ENCODE assay signal across 9 cellular contexts in the genomic region with DNA sequence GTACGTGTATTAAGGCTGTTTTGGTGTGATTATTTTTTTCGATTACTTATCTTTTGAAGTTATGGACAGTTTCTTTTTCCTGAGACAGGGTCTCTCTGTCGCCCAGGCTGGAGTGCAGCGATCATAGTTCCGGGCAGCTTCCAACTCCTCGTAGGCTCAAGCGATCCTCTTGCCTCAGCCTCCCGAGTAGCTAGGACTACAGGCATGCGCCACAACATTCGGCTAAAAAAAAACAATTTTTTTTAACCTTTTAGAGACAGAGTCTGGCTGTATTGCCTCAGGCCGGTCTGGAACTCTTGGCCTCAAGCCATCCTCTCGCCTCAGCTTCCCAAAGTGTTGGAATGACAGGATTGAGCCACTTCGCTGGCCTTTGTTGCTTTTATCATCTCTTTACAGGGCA. TPM values are rescaled to one million over a fixed set of nuclear protein-coding genes. Genes with fewer than 3 reads are reported as not detected.
DNase-seq lines count a peak whose midpoint lies in the region; ATAC-seq, FAIRE-seq and TF ChIP-seq lines count a peak whose summit lies in the region.
"Had no signal": no experiment of that assay in that cellular context is flagged by ENCODE, and none has a peak within 500 bp of the region (broad histone marks: within the 10 kb centered on the region; RNA-seq: fewer than 3 reads in every experiment).

No MANE protein-coding gene starts in this region.

- peaks cover 7% of the 10 kb centered on the region for H3K36me3 Mint-ChIP-seq in type B pancreatic cell

- TF ChIP-seq CTCF in Loucy (conservative IDR thresholded peaks at IDR 0.05; ENCODE audit: low read length), result no peak
- no peak for TF ChIP-seq CTCF in astrocyte of the spinal cord (IDR thresholded peaks at IDR 0.05; ENCODE audit: low read depth, low read length)
- TF ChIP-seq CTCF in HepG2 (CRISPR knock-in tag; IDR thresholded peaks at IDR 0.05), result no peak
- TF ChIP-seq CTCF in type B pancreatic cell (conservative IDR thresholded peaks at IDR 0.05), result no peak

- no peak for TF ChIP-seq POLR2A in HepG2 (IDR thresholded peaks at IDR 0.05; ENCODE audit: insufficient read depth in 1 of 2, low read depth in 2 of 2, low read length in 2 of 2)

- POLR2A ChIA-PET in HepG2 (lab: Yijun Ruan, JAX), result interaction anchor here (0.7 to 1.9 kb wide), 7 partner anchors 18 to 180 kb away, joined by 3 to 11 read pairs (median 6); a partner anchor contains a TSS

- intact Hi-C loops in HepG2 (cut with micrococcal nuclease; ENCODE audit: unreplicated experiment), result loop anchor here (5.0 kb wide), 2 partner anchors 111 to 221 kb away; no protein-coding TSS in a partner anchor

- H3K27ac ChIP-seq in HepG2 (ENCODE audit: extremely low read length, insufficient read depth, low read length), result peak overlapping the region; percentile 83

- H3K27me3 ChIP-seq in Loucy (ENCODE audit: insufficient read depth, low read length, poor library complexity, severe bottlenecking) (no peaks in the 10 kb centered on the region), HepG2 (ENCODE audit: control insufficient read depth in 1 of 2, insufficient read depth in 2 of 2, low read length in 2 of 2) (peaks cover 0 to 3% of the 10 kb centered on the region in 2 experiments; a peak in 1 of 5 replicates)

- peak; percentile 67 for ATAC-seq in HepG2

- H3K27me3 Mint-ChIP-seq in type B pancreatic cell, result no peaks in the 10 kb centered on the region

- in situ Hi-C loops in astrocyte of the spinal cord (cut with HindIII; ENCODE audit: low sequenced_read_pairs) (no loop called here), HepG2 (cut with HindIII; ENCODE audit: extremely low pct_ligation_motif_present, low pct_unique_long_range_greater_than_20kb) (no loop called here)

- no peaks in the 10 kb centered on the region for H3K9me3 ChIP-seq in Loucy (ENCODE audit: insufficient read depth, low read depth, low read length)
- no peaks in the 10 kb centered on the region for H3K9me3 ChIP-seq in HepG2 (ENCODE audit: low read length)

- H3K4me3 ChIP-seq in Loucy (ENCODE audit: low read length, poor library complexity, severe bottlenecking) (peak overlapping the region; percentile 81), astrocyte of the spinal cord (ENCODE audit: low read depth, low read length) (peak overlapping the region; percentile 96), HepG2 (replicated peaks in 1 of 3; ENCODE audit: insufficient read depth in 1 of 3, low read depth in 2 of 3, low read length in 3 of 3) (peak overlapping the region; percentile 87 to 95 (median 87))

- peaks cover 3% of the 10 kb centered on the region; the same call in 1 of the 2 replicates for H3K36me3 ChIP-seq in Loucy (ENCODE audit: insufficient read depth, low read length)
- H3K36me3 ChIP-seq in HepG2 (replicated peaks in 1 of 2; ENCODE audit: control insufficient read depth in 1 of 2, insufficient read depth in 2 of 2, low read length in 2 of 2), result peaks cover 0 to 14% of the 10 kb centered on the region in 2 experiments; a peak in 3 of 5 replicates

- FAIRE-seq in HepG2 (lab: Jason Lieb, UNC), result peak; percentile 42
- FAIRE-seq: A204.1 had no signal

- H3K4me1 Mint-ChIP-seq in type B pancreatic cell (ENCODE audit: unreplicated experiment), result peaks cover 19% of the 10 kb centered on the region

- no peaks in the 10 kb centered on the region for H3F3A ChIP-seq in Loucy (ENCODE audit: low read depth)

- CTCF ChIA-PET in HepG2 (lab: Yijun Ruan, JAX; ENCODE audit: low intra/inter-chr PET ratio, low total read pairs), result no interaction called here

- peaks cover 28% of the 10 kb centered on the region for H4K20me1 ChIP-seq in Loucy (ENCODE audit: insufficient read depth, low read length, poor library complexity, severe bottlenecking)
- H4K20me1 ChIP-seq in HepG2 (ENCODE audit: insufficient read depth, low read length), result no peaks in the 10 kb centered on the region

- H3K9me2 ChIP-seq in Loucy (replicated peaks; ENCODE audit: low read depth, low read length), result no peaks in the 10 kb centered on the region

- DNase-seq in DMS 273 (lab: John Stamatoyannopoulos, UW; ENCODE audit: unreplicated experiment) (peak; percentile 57), DMS 273 treated with DMSO at 0.1 percent for 48 hours (lab: John Stamatoyannopoulos, UW) (no peak), astrocyte of the spinal cord (ENCODE audit: low read depth, low spot score) (peak; percentile 13), HepG2 (ENCODE audit: low spot score) (peak; percentile 32), type B pancreatic cell (ENCODE audit: extremely low spot score, unreplicated experiment) (no peak)
- DNase-seq in activated CD8-positive, alpha-beta memory T cell treated with anti-CD3 and anti-CD28 coated beads, Interleukin-2, amount 50 U/mL, for 4 hours, result no peak
- no peak for DNase-seq in activated CD4-positive, alpha-beta T cell treated with anti-CD3 and anti-CD28 coated beads, Interleukin-2, amount 50 U/mL, for 4 hours

- TF ChIP-seq EP300 in HepG2 (IDR thresholded peaks at IDR 0.05; ENCODE audit: low read depth in 2 of 2, low read length in 2 of 2) (no peak), HepG2 (CRISPR knock-in tag; IDR thresholded peaks at IDR 0.05; ENCODE audit: borderline replicate concordance) (no peak)

- H3K9ac ChIP-seq in Loucy (ENCODE audit: low read depth, low read length, poor library complexity, severe bottlenecking) (peak overlapping the region; percentile 84), HepG2 (ENCODE audit: insufficient read depth, low read depth, low read length) (peak overlapping the region; percentile 87)

- H3K4me2 ChIP-seq in Loucy (ENCODE audit: low read depth, low read length, poor library complexity, severe bottlenecking), result peak overlapping the region; percentile 93
- H3K4me2 ChIP-seq in HepG2 (ENCODE audit: low read depth, low read length), result peak overlapping the region; percentile 88

- H3K4me3 Mint-ChIP-seq in type B pancreatic cell, result peak overlapping the region; percentile 95

- BruUV-seq in HepG2 (replicated peaks; lab: Mats Ljungman, UMichigan), result no TSS peak

- TF ChIP-seq RAD21 in HepG2 (CRISPR knock-in tag; IDR thresholded peaks at IDR 0.05), result no peak

- peak overlapping the region; percentile 97 for H3K27ac Mint-ChIP-seq in type B pancreatic cell

- WGBS in HepG2 (ENCODE audit: low lambda C conversion rate), result 4% methylated on average over 13 of the region's 13 CpGs

- H3K79me2 ChIP-seq in Loucy (ENCODE audit: insufficient read depth, low read length) (peaks cover 58% of the 10 kb centered on the region), HepG2 (ENCODE audit: insufficient read depth, low read length) (peaks cover 30% of the 10 kb centered on the region)

- H2AFZ ChIP-seq in Loucy (ENCODE audit: low read length), result no peak overlapping the region
- H2AFZ ChIP-seq in HepG2 (ENCODE audit: low read length), result peak overlapping the region; percentile 81

- H3K9me3 Mint-ChIP-seq in type B pancreatic cell, result no peaks in the 10 kb centered on the region

- H3K4me1 ChIP-seq in Loucy (ENCODE audit: insufficient read depth, low read length, poor library complexity, severe bottlenecking) (peaks cover 40% of the 10 kb centered on the region), HepG2 (ENCODE audit: insufficient read depth, low read length) (peaks cover 32% of the 10 kb centered on the region)

RNA-seq across cellular contexts. Expression of a gene that starts 0.9 kb away (rescaled TPM):
- total RNA-seq in HepG2 (2016; rRNA removed; fragmentation: Illumina TruSeq; extraction: Trizol) (119 and 195 TPM in 2 replicates), type B pancreatic cell (ENCODE audit: low replicate concordance) (35.0 and 43.1 TPM in 2 replicates)
- 26.9 and 29.9 TPM in 2 replicates for total RNA-seq in HepG2 (2016; cell fraction: cytosol; rRNA removed; fragmentation: Illumina TruSeq; extraction: Trizol; ENCODE audit: low read depth)
- 113 and 190 TPM in 2 replicates for total RNA-seq in HepG2 (2016; cell fraction: insoluble cytoplasmic fraction; rRNA removed; fragmentation: Illumina TruSeq; extraction: Trizol)
- total RNA-seq in HepG2 (2016; cell fraction: membrane; rRNA removed; fragmentation: Illumina TruSeq; extraction: Trizol), result 28.6 and 35.3 TPM in 2 replicates
- 57.8 and 63.9 TPM in 2 replicates for total RNA-seq in HepG2 (2016; cell fraction: nucleus; rRNA removed; fragmentation: Illumina TruSeq; extraction: Trizol)
- 27.9 and 45.4 TPM in 2 replicates for polyA plus RNA-seq in HepG2 (2011; rRNA removed)
- polyA plus RNA-seq in HepG2 (2011; cell fraction: cytosol; rRNA removed), result 17.0 and 24.6 TPM in 2 replicates
- polyA plus RNA-seq in HepG2 (2011; cell fraction: nucleus; rRNA removed), result 6.3 and 7.8 TPM in 2 replicates
- polyA plus RNA-seq in HepG2 (2012), result 35.8 and 57.9 TPM in 2 replicates
- 11.2 and 12.2 TPM in 2 replicates for polyA plus RNA-seq in HepG2 (2016; cell fraction: cytosol; fragmentation: Illumina TruSeq; extraction: Trizol; ENCODE audit: low read depth)
- polyA plus RNA-seq in HepG2 (2016; cell fraction: insoluble cytoplasmic fraction; fragmentation: Illumina TruSeq; extraction: Trizol; ENCODE audit: low read depth), result 188 and 191 TPM in 2 replicates
- polyA plus RNA-seq in HepG2 (2016; cell fraction: membrane; fragmentation: Illumina TruSeq; extraction: Trizol; ENCODE audit: low read depth), result 15.8 and 17.3 TPM in 2 replicates
- polyA plus RNA-seq in HepG2 (2016; cell fraction: nucleus; fragmentation: Illumina TruSeq; extraction: Trizol; ENCODE audit: insufficient read depth, low read depth), result 62.1 and 66.9 TPM in 2 replicates
- 10.4 and 22.1 TPM in 2 replicates for polyA minus RNA-seq in HepG2 (2011; rRNA and poly(A)+ RNA removed; ENCODE audit: low replicate concordance)
- 18.1 and 25.5 TPM in 2 replicates for polyA minus RNA-seq in HepG2 (2011; cell fraction: cytosol; rRNA and poly(A)+ RNA removed)
- polyA minus RNA-seq in HepG2 (2011; cell fraction: nucleus; rRNA and poly(A)+ RNA removed), result 22.9 and 24.2 TPM in 2 replicates

RNA-seq across cellular contexts. Expression of a gene that starts 29.2 kb away (rescaled TPM):
- total RNA-seq in HepG2 (2016; rRNA removed; fragmentation: Illumina TruSeq; extraction: Trizol), result 8.1 and 13.4 TPM in 2 replicates
- 2.1 and 2.4 TPM in 2 replicates for total RNA-seq in HepG2 (2016; cell fraction: cytosol; rRNA removed; fragmentation: Illumina TruSeq; extraction: Trizol; ENCODE audit: low read depth)
- total RNA-seq in HepG2 (2016; cell fraction: insoluble cytoplasmic fraction; rRNA removed; fragmentation: Illumina TruSeq; extraction: Trizol), result 8.6 and 12.8 TPM in 2 replicates
- 2.4 and 4.2 TPM in 2 replicates for total RNA-seq in HepG2 (2016; cell fraction: membrane; rRNA removed; fragmentation: Illumina TruSeq; extraction: Trizol)
- 5.9 and 7.9 TPM in 2 replicates for total RNA-seq in HepG2 (2016; cell fraction: nucleus; rRNA removed; fragmentation: Illumina TruSeq; extraction: Trizol)
- polyA plus RNA-seq in HepG2 (2011; rRNA removed), result 14.0 and 15.9 TPM in 2 replicates
- polyA plus RNA-seq in HepG2 (2011; cell fraction: cytosol; rRNA removed), result 11.2 and 13.4 TPM in 2 replicates
- polyA plus RNA-seq in HepG2 (2011; cell fraction: nucleus; rRNA removed), result 11.2 and 11.4 TPM in 2 replicates
- 6.6 and 9.2 TPM in 2 replicates for polyA plus RNA-seq in HepG2 (2012)
- 0.85 and 0.88 TPM in 2 replicates for polyA plus RNA-seq in HepG2 (2016; cell fraction: cytosol; fragmentation: Illumina TruSeq; extraction: Trizol; ENCODE audit: low read depth)
- polyA plus RNA-seq in HepG2 (2016; cell fraction: insoluble cytoplasmic fraction; fragmentation: Illumina TruSeq; extraction: Trizol; ENCODE audit: low read depth), result 7.8 and 9.3 TPM in 2 replicates
- polyA plus RNA-seq in HepG2 (2016; cell fraction: membrane; fragmentation: Illumina TruSeq; extraction: Trizol; ENCODE audit: low read depth), result 1.2 and 1.6 TPM in 2 replicates
- 5.5 and 6.6 TPM in 2 replicates for polyA plus RNA-seq in HepG2 (2016; cell fraction: nucleus; fragmentation: Illumina TruSeq; extraction: Trizol; ENCODE audit: insufficient read depth, low read depth)
- polyA minus RNA-seq in HepG2 (2011; rRNA and poly(A)+ RNA removed; ENCODE audit: low replicate concordance), result 16.6 and 20.1 TPM in 2 replicates
- 11.6 and 12.2 TPM in 2 replicates for polyA minus RNA-seq in HepG2 (2011; cell fraction: cytosol; rRNA and poly(A)+ RNA removed)
- polyA minus RNA-seq in HepG2 (2011; cell fraction: nucleus; rRNA and poly(A)+ RNA removed), result 21.9 and 31.0 TPM in 2 replicates
- 14.1 and 17.7 TPM in 2 replicates for total RNA-seq in type B pancreatic cell (ENCODE audit: low replicate concordance)

Comparison
In these comparisons a context has a peak if more than half of its experiments do, and no peak if none do; other contexts are left out.
1. DNase-seq: peak in DMS 273 (single experiment), astrocyte of the spinal cord (single experiment) and HepG2 (single experiment); none in DMS 273 treated with DMSO at 0.1 percent for 48 hours (single experiment), type B pancreatic cell (single experiment), activated CD8-positive, alpha-beta memory T cell treated with anti-CD3 and anti-CD28 coated beads, Interleukin-2, amount 50 U/mL, for 4 hours (single experiment) and activated CD4-positive, alpha-beta T cell treated with anti-CD3 and anti-CD28 coated beads, Interleukin-2, amount 50 U/mL, for 4 hours (0 of 2).
2. Peak in every context shown above with its lines, with median percentiles within 50 percentile points of each other: H3K4me3 ChIP-seq.